ENCODE assay signal across 15 cellular contexts in the genomic region with DNA sequence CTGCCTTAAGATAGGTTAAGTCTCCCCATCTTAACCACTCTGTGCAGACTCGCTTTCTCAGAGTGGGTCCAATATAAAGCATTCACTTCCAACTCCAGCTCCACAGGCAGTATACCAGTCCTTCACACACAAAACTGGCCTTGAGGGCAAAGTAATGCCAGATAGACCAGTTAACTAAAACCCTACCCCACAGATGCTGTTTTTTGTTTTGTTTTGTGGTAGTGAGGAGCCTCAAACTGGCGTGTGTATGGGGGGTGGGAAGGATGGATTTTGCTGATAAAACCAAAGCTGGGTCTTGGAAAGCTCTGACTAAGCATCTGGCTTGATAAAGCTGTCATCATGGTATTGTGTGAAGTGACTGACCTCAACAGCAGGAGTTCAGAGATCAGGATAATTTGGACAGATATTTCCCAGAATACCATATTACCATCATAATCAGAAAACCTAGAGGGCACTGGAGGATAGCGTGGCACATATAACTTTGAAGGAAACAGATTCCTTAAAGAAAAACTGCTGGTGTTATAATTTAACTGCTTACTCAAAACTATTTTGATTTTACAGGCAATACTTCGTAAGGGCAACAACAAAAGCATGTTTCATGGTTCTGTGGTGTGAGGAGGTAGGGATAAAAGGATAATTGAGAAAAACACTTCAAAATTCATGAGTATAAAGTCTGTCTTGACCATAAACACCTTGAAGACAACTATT. TPM values are rescaled to one million over a fixed set of nuclear protein-coding genes. Genes with fewer than 3 reads are reported as not detected.
DNase-seq lines count a peak whose midpoint lies in the region; ATAC-seq and TF ChIP-seq lines count a peak whose summit lies in the region.
"Had no signal": no experiment of that assay in that cellular context is flagged by ENCODE, and none has a peak within 500 bp of the region (broad histone marks: within the 10 kb centered on the region; RNA-seq: fewer than 3 reads in every experiment).

No MANE protein-coding gene starts in this region.

- no peak overlapping the region for H3K4me3 ChIP-seq in right atrium auricular region
- no peak overlapping the region for H3K4me3 ChIP-seq in ascending aorta
- H3K4me3 ChIP-seq in right cardiac atrium (ENCODE audit: low read length) = no peak overlapping the region
- H3K4me3 ChIP-seq in aorta (ENCODE audit: low read length in 2 of 2) = no peak overlapping the region
- no peak overlapping the region for H3K4me3 ChIP-seq in Karpas-422 (ENCODE audit: low read length)
- H3K4me3 ChIP-seq: breast epithelium, skin epidermis had no signal

- H3K9me2 ChIP-seq in Karpas-422 (replicated peaks; ENCODE audit: insufficient read depth, low read length) = no peaks in the 10 kb centered on the region

- H3K36me3 ChIP-seq in right atrium auricular region = no peaks in the 10 kb centered on the region
- H3K36me3 ChIP-seq in ascending aorta = peaks cover 3% of the 10 kb centered on the region in 2 donors
- no peaks in the 10 kb centered on the region for H3K36me3 ChIP-seq in aorta (ENCODE audit: control insufficient read depth in 1 of 2, insufficient read depth in 2 of 2, low read length in 1 of 2)
- H3K36me3 ChIP-seq in Karpas-422 (ENCODE audit: insufficient read depth, low read length) = no peaks in the 10 kb centered on the region
- H3K36me3 ChIP-seq: breast epithelium had no signal

- no peak overlapping the region for H3K4me2 ChIP-seq in Karpas-422 (ENCODE audit: low read depth, low read length, poor library complexity, severe bottlenecking)

- 0 out of 2 replicates have a peak, but pooled peaks cover 6% of the 10 kb centered on the region for H4K20me1 ChIP-seq in Karpas-422 (ENCODE audit: insufficient read depth, low read depth, low read length)

- DNase-seq in Right ventricle myocardium inferior (ENCODE audit: missing footprints) (no peak), right atrium auricular region (ENCODE audit: low spot score) (no peak), ascending aorta (ENCODE audit: low spot score in 2 of 2) (peak in 1 of 2 donors; percentile 51), right cardiac atrium (no peak), aorta (no peak), Karpas-422 (no peak), kidney tubule cell (ENCODE audit: low spot score) (no peak)
- DNase-seq: activated CD4-positive, alpha-beta T cell treated with anti-CD3 and anti-CD28 coated beads, Interleukin-2, amount 50 U/mL, for 48 hours; GOT3; Kasumi-1; NCI-H1694 treated with DMSO at 0.1 percent for 48 hours; NCI-H774 had no signal

- peaks cover 60% of the 10 kb centered on the region for H3K79me2 ChIP-seq in Karpas-422 (ENCODE audit: low read length)

- H3K9me3 ChIP-seq in right atrium auricular region (no peaks in the 10 kb centered on the region), ascending aorta (no peaks in the 10 kb centered on the region), right cardiac atrium (ENCODE audit: control insufficient read depth, low read length) (no peaks in the 10 kb centered on the region), aorta (ENCODE audit: control insufficient read depth, low read length) (no peaks in the 10 kb centered on the region), Karpas-422 (ENCODE audit: low read length) (no peaks in the 10 kb centered on the region)
- H3K9me3 ChIP-seq: breast epithelium had no signal

- H3K4me1 ChIP-seq in right atrium auricular region (peaks cover 0 to 34% of the 10 kb centered on the region in 2 donors), ascending aorta (peaks cover 0 to 53% of the 10 kb centered on the region in 2 donors), right cardiac atrium (ENCODE audit: control insufficient read depth, insufficient read depth, low read length) (peaks cover 9% of the 10 kb centered on the region), aorta (ENCODE audit: control insufficient read depth in 1 of 2, insufficient read depth in 2 of 2, low read length in 2 of 2) (peaks cover 3 to 6% of the 10 kb centered on the region in 2 donors), Karpas-422 (ENCODE audit: low read length) (no peaks in the 10 kb centered on the region)

- H3K27ac ChIP-seq in right atrium auricular region (no peak overlapping the region), ascending aorta (peak overlapping the region; percentile 18 to 53), right cardiac atrium (ENCODE audit: low read length) (no peak overlapping the region), aorta (ENCODE audit: low read depth in 1 of 2, low read length in 2 of 2) (no peak overlapping the region), Karpas-422 (ENCODE audit: low read length) (no peak overlapping the region)
- H3K27ac ChIP-seq: breast epithelium, skin epidermis had no signal

- ATAC-seq in Right ventricle myocardium inferior (peak; percentile 82), right cardiac atrium (peak; percentile 53 to 75), aorta (ENCODE audit: low FRiP score) (peak; percentile 15), GM19395 (IDR thresholded peaks at IDR 0.05; ENCODE audit: unreplicated experiment) (no peak)

- WGBS in right cardiac atrium = 44% methylated on average over 4 of the region's 4 CpGs
- 39 to 48% methylated on average over 4 of the region's 4 CpGs for WGBS in aorta, 2 donors

- H3K27me3 ChIP-seq in right atrium auricular region = no peaks in the 10 kb centered on the region
- no peaks in the 10 kb centered on the region for H3K27me3 ChIP-seq in ascending aorta
- no peaks in the 10 kb centered on the region for H3K27me3 ChIP-seq in right cardiac atrium (ENCODE audit: control insufficient read depth, insufficient read depth)
- no peaks in the 10 kb centered on the region for H3K27me3 ChIP-seq in aorta (ENCODE audit: control insufficient read depth in 1 of 2, insufficient read depth in 2 of 2, low read length in 1 of 2)
- H3K27me3 ChIP-seq in Karpas-422 (ENCODE audit: low read length) = no peaks in the 10 kb centered on the region
- H3K27me3 ChIP-seq: breast epithelium had no signal

- TF ChIP-seq CTCF in right atrium auricular region (IDR thresholded peaks at IDR 0.05) (no peak), ascending aorta (IDR thresholded peaks at IDR 0.05) (no peak)

- H2AFZ ChIP-seq in Karpas-422 (ENCODE audit: low read length) = no peak overlapping the region

- H3K9ac ChIP-seq in Karpas-422 (ENCODE audit: low read length) = no peak overlapping the region

- intact Hi-C loops in Right ventricle myocardium inferior (cut with DNase I) = no loop called here
- intact Hi-C loops in ascending aorta (cut with DNase I) = no loop called here
- intact Hi-C loops in right cardiac atrium (cut with DNase I) = no loop called here
- intact Hi-C loops in aorta (cut with DNase I) = no loop called here

RNA-seq across cellular contexts. Expression of a gene that starts 29.6 kb away (rescaled TPM):
- total RNA-seq in Right ventricle myocardium inferior (11.8 TPM), right atrium auricular region (1 to 10 TPM; 4.4 to 5.0 TPM), ascending aorta (not detected), right cardiac atrium (10 to 100 TPM in 1 of 4 donors, 1 to 10 TPM in 3; 4.0 to 11.9 (median 5.0) TPM), aorta (1 to 10 TPM; 2.6 to 6.4 TPM)
- polyA plus RNA-seq in right cardiac atrium (9.3 TPM), aorta (1 to 10 TPM; 1.9 to 3.2 TPM)
- 2.6 and 9.6 TPM in 2 replicates for total RNA-seq in Karpas-422 (2014; rRNA removed; shearing (Covaris generic); ENCODE audit: low replicate concordance)

RNA-seq across cellular contexts. Expression of a gene that starts 54.1 kb away (rescaled TPM):
- total RNA-seq in Right ventricle myocardium inferior = 2.8 TPM
- total RNA-seq in right atrium auricular region = 1 to 10 TPM; 1.5 to 4.8 TPM
- 1.5 TPM for total RNA-seq in ascending aorta
- 1 to 10 TPM; 2.2 to 4.3 (median 3.2) TPM for total RNA-seq in right cardiac atrium
- polyA plus RNA-seq in right cardiac atrium = 2.7 TPM
- 1 to 10 TPM; 7.1 to 8.6 TPM for total RNA-seq in aorta
- 10 to 100 TPM in 1 of 2 donors, 1 to 10 TPM in 1; 3.3 to 19.7 TPM for polyA plus RNA-seq in aorta
- total RNA-seq in Karpas-422 (2014; rRNA removed; shearing (Covaris generic); ENCODE audit: low replicate concordance) = 2.2 and 2.5 TPM in 2 replicates

Comparison
In these comparisons a context has a peak if more than half of its experiments do, and no peak if none do; other contexts are left out.
1. H3K27ac ChIP-seq: peak in ascending aorta (2 of 2); none in right atrium auricular region (0 of 2), right cardiac atrium (single experiment), aorta (0 of 2) and Karpas-422 (single experiment).